In the genomic region with DNA sequence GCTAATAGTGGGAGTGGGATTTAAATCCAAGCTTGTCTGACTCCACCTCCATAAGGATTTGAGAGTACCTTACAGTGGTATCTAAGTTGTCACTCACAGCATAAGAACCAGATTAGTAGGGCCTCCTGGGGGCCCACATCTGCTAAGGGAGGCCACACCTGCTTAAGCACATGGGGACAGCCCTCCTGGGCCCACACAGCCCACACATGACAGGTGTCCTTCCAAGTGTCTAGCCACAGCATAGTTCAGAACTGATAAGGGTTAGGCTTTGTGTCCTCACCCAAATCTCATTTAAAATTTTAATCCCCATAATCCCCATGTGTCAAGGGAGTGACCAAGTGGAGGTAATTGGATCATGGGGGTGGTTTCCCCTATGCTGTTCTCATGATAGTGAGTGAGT, we compare ENCODE assay signal across 9 cellular contexts.
"Had no signal": no experiment of that assay in that cellular context is flagged by ENCODE, and none has a peak within 500 bp of the region (broad histone marks: within the 10 kb centered on the region; RNA-seq: fewer than 3 reads in every experiment).

No MANE protein-coding gene starts in this region.

- H3K36me3 ChIP-seq: colonic mucosa, uterus had no signal

- H3K27ac Mint-ChIP-seq: activated naive CD8-positive, alpha-beta T cell treated with anti-CD3 and anti-CD28 coated beads, Interleukin-2, amount 50 U/mL, for 24 hours had no signal

- H3K27ac ChIP-seq: colonic mucosa, hepatocyte, uterus had no signal

- H2AFZ ChIP-seq: hepatocyte had no signal

- ATAC-seq: activated naive CD8-positive, alpha-beta T cell treated with anti-CD3 and anti-CD28 coated beads, Interleukin-2, amount 50 U/mL, for 24 hours had no signal

- DNase-seq: activated CD4-positive, alpha-beta T cell treated with anti-CD3 and anti-CD28 coated beads for 4 hours; activated naive CD4-positive, alpha-beta T cell treated with Interleukin-2 at 50 U/mL for 16 hours; activated naive CD8-positive, alpha-beta T cell treated with anti-CD3 and anti-CD28 coated beads, Interleukin-2, amount 50 U/mL, for 24 hours; colonic mucosa; retina; small intestine; T-helper 9 cell; uterus had no signal

- H3K4me2 ChIP-seq: hepatocyte had no signal

- H3K4me1 Mint-ChIP-seq: activated naive CD8-positive, alpha-beta T cell treated with anti-CD3 and anti-CD28 coated beads, Interleukin-2, amount 50 U/mL, for 24 hours had no signal

- H3K9me3 ChIP-seq: colonic mucosa, uterus had no signal

- H3K4me1 ChIP-seq: colonic mucosa, uterus had no signal

- H3K27me3 ChIP-seq: colonic mucosa, hepatocyte, uterus had no signal

- H3K4me3 ChIP-seq: colonic mucosa, hepatocyte, uterus had no signal

- H3K4me3 Mint-ChIP-seq: activated naive CD8-positive, alpha-beta T cell treated with anti-CD3 and anti-CD28 coated beads, Interleukin-2, amount 50 U/mL, for 24 hours had no signal
